Comparison of ENCODE assay signal across 19 cellular contexts in genomic region chr11:2449548-2450320, GRCh38. TPM values are rescaled to one million over a fixed set of nuclear protein-coding genes. Genes with fewer than 3 reads are reported as not detected.
DNase-seq lines count a peak whose midpoint lies in the region; ATAC-seq, FAIRE-seq and TF ChIP-seq lines count a peak whose summit lies in the region.
"Had no signal": no experiment of that assay in that cellular context is flagged by ENCODE, and none has a peak within 500 bp of the region (broad histone marks: within the 10 kb centered on the region; RNA-seq: fewer than 3 reads in every experiment).

No MANE protein-coding gene starts in this region.

- intact Hi-C loops in CD4-positive, alpha-beta T cell (cut with DNase I, micrococcal nuclease) = loop anchor here (5.0 to 10.0 kb wide), 3 partner anchors 33 to 605 kb away; partner anchors contain the start of gene CARS1 (in 1 of the 2)
- intact Hi-C loops in kidney (cut with DNase I) = no loop called here
- intact Hi-C loops in posterior vena cava (cut with DNase I) = no loop called here

- no peak for FAIRE-seq in kidney (lab: Jason Lieb, UNC)
- FAIRE-seq: H54 had no signal

- no peak overlapping the region for H3K4me3 ChIP-seq in kidney (ENCODE audit: low read length in 2 of 2)

- no peak overlapping the region for H3K4me3 Mint-ChIP-seq in CD4-positive, alpha-beta T cell
- H3K4me3 Mint-ChIP-seq: CD14-positive monocyte had no signal

- H3K36me3 Mint-ChIP-seq in CD4-positive, alpha-beta T cell (ENCODE audit: low read depth) = peaks cover 3% of the 10 kb centered on the region

- peaks cover 28% of the 10 kb centered on the region for H3K4me1 Mint-ChIP-seq in CD4-positive, alpha-beta T cell (ENCODE audit: low read depth)

- H3K27me3 Mint-ChIP-seq in CD4-positive, alpha-beta T cell = no peaks in the 10 kb centered on the region

- no peak for TF ChIP-seq CTCF in CD4-positive, alpha-beta T cell (IDR thresholded peaks at IDR 0.05)
- no peak for TF ChIP-seq CTCF in kidney (IDR thresholded peaks at IDR 0.05; ENCODE audit: borderline replicate concordance, extremely low read depth, insufficient read depth)

- no peaks in the 10 kb centered on the region for H3K27me3 ChIP-seq in CD4-positive, alpha-beta T cell (ENCODE audit: control insufficient read depth, insufficient read depth, low read length)

- H3K9me3 Mint-ChIP-seq in CD4-positive, alpha-beta T cell = no peaks in the 10 kb centered on the region

- no peaks in the 10 kb centered on the region for H3K9me3 ChIP-seq in CD4-positive, alpha-beta T cell (ENCODE audit: control insufficient read depth, low read length)
- H3K9me3 ChIP-seq in kidney (ENCODE audit: control insufficient read depth in 1 of 2, low read length in 2 of 2) = no peaks in the 10 kb centered on the region

- H3K9ac ChIP-seq in kidney (ENCODE audit: low read length in 2 of 2) = no peak overlapping the region

- POLR2A ChIA-PET in CD4-positive, alpha-beta T cell (lab: Charles Lee) = no interaction called here

- DNase-seq in AG08395 (ENCODE audit: low spot score) (peak; percentile 23), kidney (peak; percentile 59), posterior vena cava (ENCODE audit: low spot score) (peak; percentile 57), hypothalamus (lab: John Stamatoyannopoulos, UW) (no peak)
- no peak for DNase-seq in CD4-positive, alpha-beta T cell
- DNase-seq: DND-41, IMR-90, NCI-H1417, NCI-H187, NCI-H2227 treated with DMSO at 0.1 percent for 48 hours, NCI-H510A treated with DMSO at 0.1 percent for 48 hours, NCI-H82, SIG-M5 had no signal

- ATAC-seq in CD4-positive, alpha-beta T cell (ENCODE audit: poor library complexity) = no peak
- ATAC-seq in HG03439 (IDR thresholded peaks at IDR 0.05; ENCODE audit: unreplicated experiment) (no peak), HG02588 (IDR thresholded peaks at IDR 0.05; ENCODE audit: unreplicated experiment) (no peak)

- H3K36me3 ChIP-seq in kidney (ENCODE audit: control insufficient read depth in 1 of 2, insufficient read depth in 2 of 2, low read length in 2 of 2) = no peaks in the 10 kb centered on the region

- peak overlapping the region; percentile 27 for H3K27ac Mint-ChIP-seq in CD4-positive, alpha-beta T cell
- H3K27ac Mint-ChIP-seq: CD14-positive monocyte had no signal

- H3K27ac ChIP-seq in CD4-positive, alpha-beta T cell (ENCODE audit: low read depth, low read length) = no peak overlapping the region
- no peak overlapping the region for H3K27ac ChIP-seq in kidney (ENCODE audit: low read depth in 2 of 2, low read length in 2 of 2)

- H3K4me1 ChIP-seq in kidney (ENCODE audit: control insufficient read depth in 1 of 2, insufficient read depth in 1 of 2, low read depth in 1 of 2, low read length in 2 of 2) = peaks cover 6 to 24% of the 10 kb centered on the region in 2 donors

- CTCF ChIA-PET in CD4-positive, alpha-beta T cell (lab: Charles Lee) = no interaction called here

RNA-seq across cellular contexts. Expression of gene KCNQ1, which starts 4.9 kb away (rescaled TPM):
- 10 to 100 TPM; 31.3 to 33.1 TPM for total RNA-seq in CD4-positive, alpha-beta T cell
- total RNA-seq in kidney = 45.5 TPM
- 49.4 TPM for polyA plus RNA-seq in kidney (ENCODE audit: insufficient read depth, low read depth, low replicate concordance)
- 1 to 10 TPM; 4.7 to 7.2 TPM for total RNA-seq in posterior vena cava
- total RNA-seq: IMR-90, M059J had no signal

RNA-seq across cellular contexts. Expression of gene TRPM5, which starts 5.4 kb away (rescaled TPM):
- 1 to 10 TPM in 1 of 2 experiments, under 1 TPM in 1; 0.91 to 1.3 TPM for total RNA-seq in CD4-positive, alpha-beta T cell
- total RNA-seq in kidney = 0.25 TPM
- 0.69 TPM for polyA plus RNA-seq in kidney (ENCODE audit: insufficient read depth, low read depth, low replicate concordance)
- not detected for total RNA-seq in posterior vena cava
- total RNA-seq: G401, IMR-90, M059J had no signal
- polyA plus RNA-seq: CD14-positive monocyte, IMR-90 had no signal

RNA-seq across cellular contexts. Expression of gene TSSC4, which starts 49.2 kb away (rescaled TPM):
- 10 to 100 TPM; 47.5 to 50.0 TPM for total RNA-seq in CD4-positive, alpha-beta T cell
- 42.3 TPM for total RNA-seq in kidney
- 51.4 TPM for polyA plus RNA-seq in kidney (ENCODE audit: insufficient read depth, low read depth, low replicate concordance)
- 10 to 100 TPM; 47.4 to 49.6 TPM for total RNA-seq in posterior vena cava

Comparison
In these comparisons a context has a peak if more than half of its experiments do, and no peak if none do; other contexts are left out.
1. DNase-seq: peak in AG08395 (single experiment), kidney (single experiment) and posterior vena cava (single experiment); none in CD4-positive, alpha-beta T cell (0 of 10) and hypothalamus (0 of 51).
2. intact Hi-C loops: an anchor here in CD4-positive, alpha-beta T cell (5.0 to 10.0 kb wide); none called in kidney and posterior vena cava.